23 cellular contexts compared by ENCODE assay signal in genomic region chr21:38494254-38494648, GRCh38. TPM values are rescaled to one million over a fixed set of nuclear protein-coding genes. Genes with fewer than 3 reads are reported as not detected.
A peak's percentile ranks its signal among the peaks of the same experiment; 100 is the strongest.
DNase-seq lines count a peak whose midpoint lies in the region; ATAC-seq and TF ChIP-seq lines count a peak whose summit lies in the region.
"Had no signal": no experiment of that assay in that cellular context is flagged by ENCODE, and none has a peak within 500 bp of the region (broad histone marks: within the 10 kb centered on the region; RNA-seq: fewer than 3 reads in every experiment).

No MANE protein-coding gene starts in this region.

- no peak overlapping the region for H2AK5ac ChIP-seq in mesenchymal stem cell (ENCODE audit: low read length, severe bottlenecking)

- H3K27ac ChIP-seq in mammary epithelial cell (ENCODE audit: insufficient read depth, low read depth, low read length) (no peak overlapping the region), mesenchymal stem cell (ENCODE audit: low read length, poor library complexity, severe bottlenecking) (peak overlapping the region; percentile 8), stomach (peak overlapping the region in 4 of 5 donors; percentile 1 to 32 (median 8)), neural progenitor cell (no peak overlapping the region)

- H3K27me3 ChIP-seq in Loucy (ENCODE audit: insufficient read depth, low read length, poor library complexity, severe bottlenecking), result peaks cover 7% of the 10 kb centered on the region
- no peaks in the 10 kb centered on the region for H3K27me3 ChIP-seq in mammary epithelial cell (ENCODE audit: insufficient read depth, low read length)
- no peaks in the 10 kb centered on the region for H3K27me3 ChIP-seq in mesenchymal stem cell (ENCODE audit: control insufficient read depth in 1 of 2, insufficient read depth in 1 of 2, low read length in 2 of 2)
- H3K27me3 ChIP-seq in stomach, result peaks cover 0 to 15% (median 0%) of the 10 kb centered on the region in 3 donors
- H3K27me3 ChIP-seq in neural progenitor cell, result no peaks in the 10 kb centered on the region

- H3K79me2 ChIP-seq in Loucy (ENCODE audit: insufficient read depth, low read length) (peaks cover 100% of the 10 kb centered on the region), mammary epithelial cell (ENCODE audit: insufficient read depth, low read length) (no peaks in the 10 kb centered on the region), neural progenitor cell (ENCODE audit: low read depth) (no peaks in the 10 kb centered on the region)

- H3K9me3 ChIP-seq in Loucy (ENCODE audit: insufficient read depth, low read depth, low read length) (no peaks in the 10 kb centered on the region), mammary epithelial cell (replicated peaks; ENCODE audit: insufficient read depth, low read length) (no peaks in the 10 kb centered on the region), mesenchymal stem cell (ENCODE audit: control insufficient read depth, low read length) (no peaks in the 10 kb centered on the region), stomach (no peaks in the 10 kb centered on the region), neural progenitor cell (ENCODE audit: low read depth) (no peaks in the 10 kb centered on the region)

- H3K36me3 ChIP-seq in Loucy (ENCODE audit: insufficient read depth, low read length) (peaks cover 36% of the 10 kb centered on the region), mammary epithelial cell (ENCODE audit: insufficient read depth, low read length) (no peaks in the 10 kb centered on the region), mesenchymal stem cell (ENCODE audit: control insufficient read depth in 1 of 2, insufficient read depth in 2 of 2, low read depth in 1 of 2, low read length in 2 of 2) (no peaks in the 10 kb centered on the region), stomach (no peaks in the 10 kb centered on the region), neural progenitor cell (no peaks in the 10 kb centered on the region)

- peak overlapping the region; percentile 100 for H3K9ac ChIP-seq in Loucy (ENCODE audit: low read depth, low read length, poor library complexity, severe bottlenecking)
- no peak overlapping the region for H3K9ac ChIP-seq in mammary epithelial cell (ENCODE audit: insufficient read depth, low read length)
- no peak overlapping the region for H3K9ac ChIP-seq in mesenchymal stem cell (ENCODE audit: low read length)
- H3K9ac ChIP-seq in neural progenitor cell, result no peak overlapping the region

- ATAC-seq in GM19463 (IDR thresholded peaks at IDR 0.05; ENCODE audit: unreplicated experiment) (no peak), GM21526 (IDR thresholded peaks at IDR 0.05; ENCODE audit: low FRiP score, unreplicated experiment) (no peak)
- ATAC-seq: activated CD8-positive, alpha-beta T cell treated with anti-CD3 and anti-CD28 coated beads, Interleukin-2, amount 10 ng/mL, durations not matched to agents 7 days and 5 days; stimulated activated effector memory CD8-positive, alpha-beta T cell treated with anti-CD3 and anti-CD28 coated beads, Interleukin-12 subunit alpha, Interleukin-12 subunit beta, amount 100 ng/mL, for 72 hours had no signal

- peaks cover 3% of the 10 kb centered on the region for H3K27me3 Mint-ChIP-seq in neural progenitor cell (ENCODE audit: insufficient read depth, low read depth)

- CTCF ChIA-PET in mammary epithelial cell (lab: Charles Lee; ENCODE audit: low non-redundant PET), result no interaction called here

- in situ Hi-C loops in mammary epithelial cell (cut with MboI; ENCODE audit: low sequenced_read_pairs in 2 of 2) (no loop called here), GM13976 (cut with MboI; ENCODE audit: low sequenced_read_pairs, unreplicated experiment) (no loop called here)

- no peak for TF ChIP-seq POLR2A in stomach (IDR thresholded peaks at IDR 0.05)

- H3K36me3 Mint-ChIP-seq in neural progenitor cell, result no peaks in the 10 kb centered on the region
- H3K36me3 Mint-ChIP-seq: activated naive CD4-positive, alpha-beta T cell treated with anti-CD3 and anti-CD28 coated beads, Interleukin-2, amount 10 ng/mL, durations not matched to agents 7 days and 5 days; natural killer cell treated with Interleukin-12 subunit alpha and Interleukin-12 subunit beta and Interleukin-15 and Interleukin-18, amount 100 ng/mL, for 72 hours; stimulated activated effector memory CD8-positive, alpha-beta T cell treated with anti-CD3 and anti-CD28 coated beads, Interleukin-12 subunit alpha, Interleukin-12 subunit beta, amount 100 ng/mL, for 72 hours had no signal

- H3K4me3 Mint-ChIP-seq in neural progenitor cell, result no peak overlapping the region
- H3K4me3 Mint-ChIP-seq: activated CD8-positive, alpha-beta T cell treated with anti-CD3 and anti-CD28 coated beads, Interleukin-2, amount 10 ng/mL, durations not matched to agents 7 days and 5 days; activated naive CD4-positive, alpha-beta T cell treated with anti-CD3 and anti-CD28 coated beads, Interleukin-2, amount 10 ng/mL, durations not matched to agents 7 days and 5 days; HFFc6; stimulated activated effector memory CD8-positive, alpha-beta T cell treated with anti-CD3 and anti-CD28 coated beads, Interleukin-12 subunit alpha, Interleukin-12 subunit beta, amount 100 ng/mL, for 72 hours had no signal

- DNase-seq in mammary epithelial cell (no peak), mesenchymal stem cell (no peak), stomach (no peak), neural progenitor cell (ENCODE audit: low spot score) (no peak), GM13976 (ENCODE audit: low spot score) (no peak)
- DNase-seq: activated CD4-positive, CD25-positive, alpha-beta regulatory T cell treated with anti-CD3 and anti-CD28 coated beads, Interleukin-2, amount 50 U/mL, for 72 hours; activated CD8-positive, alpha-beta T cell treated with anti-CD3 and anti-CD28 coated beads, Interleukin-2, amount 10 ng/mL, durations not matched to agents 7 days and 5 days; activated naive CD4-positive, alpha-beta T cell treated with anti-CD3 and anti-CD28 coated beads, Interleukin-2, amount 10 ng/mL, durations not matched to agents 7 days and 5 days; activated T-cell treated with anti-CD3 and anti-CD28 coated beads, Interleukin-2, amount 50 U/mL, for 48 hours; anterior cingulate cortex; cerebellar nuclear complex; effector memory CD4-positive, alpha-beta T cell; NCI-H1092 treated with DMSO at 0.1 percent for 48 hours; NCI-H1930; posterior cingulate gyrus; stimulated activated CD4-positive, alpha-beta T cell treated with anti-CD3 and anti-CD28 coated beads, Interleukin-2, amount 100 ng/mL, for 24 hours had no signal

- H3K4me1 Mint-ChIP-seq in neural progenitor cell, result peaks cover 30% of the 10 kb centered on the region
- H3K4me1 Mint-ChIP-seq: activated naive CD4-positive, alpha-beta T cell treated with anti-CD3 and anti-CD28 coated beads, Interleukin-2, amount 10 ng/mL, durations not matched to agents 7 days and 5 days; stimulated activated effector memory CD8-positive, alpha-beta T cell treated with anti-CD3 and anti-CD28 coated beads, Interleukin-12 subunit alpha, Interleukin-12 subunit beta, amount 100 ng/mL, for 72 hours had no signal

- H2BK120ac ChIP-seq in mesenchymal stem cell (ENCODE audit: low read depth, low read length), result no peak overlapping the region

- H4K91ac ChIP-seq in mesenchymal stem cell (ENCODE audit: low read length), result no peak overlapping the region

- no peak overlapping the region for H3K14ac ChIP-seq in mesenchymal stem cell (ENCODE audit: low read length in 2 of 2)

- no peak overlapping the region for H3K27ac Mint-ChIP-seq in neural progenitor cell
- H3K27ac Mint-ChIP-seq: activated CD8-positive, alpha-beta T cell treated with anti-CD3 and anti-CD28 coated beads, Interleukin-2, amount 10 ng/mL, durations not matched to agents 7 days and 5 days; activated naive CD4-positive, alpha-beta T cell treated with anti-CD3 and anti-CD28 coated beads, Interleukin-2, amount 10 ng/mL, durations not matched to agents 7 days and 5 days; HFFc6; stimulated activated effector memory CD8-positive, alpha-beta T cell treated with anti-CD3 and anti-CD28 coated beads, Interleukin-12 subunit alpha, Interleukin-12 subunit beta, amount 100 ng/mL, for 72 hours had no signal

- no peak overlapping the region for H4K8ac ChIP-seq in mesenchymal stem cell (ENCODE audit: low read length)

- no peak overlapping the region for H2AFZ ChIP-seq in Loucy (ENCODE audit: low read length)
- H2AFZ ChIP-seq in mammary epithelial cell (ENCODE audit: low read depth, low read length), result peak overlapping the region; percentile 71
- H2AFZ ChIP-seq in mesenchymal stem cell (ENCODE audit: low read depth, low read length), result no peak overlapping the region
- no peak overlapping the region for H2AFZ ChIP-seq in neural progenitor cell (replicated peaks)

- no peak for TF ChIP-seq EP300 in stomach (IDR thresholded peaks at IDR 0.05)

- H4K20me1 ChIP-seq in Loucy (ENCODE audit: insufficient read depth, low read length, poor library complexity, severe bottlenecking) (peaks cover 24% of the 10 kb centered on the region), mammary epithelial cell (ENCODE audit: insufficient read depth, low read length) (no peaks in the 10 kb centered on the region), neural progenitor cell (ENCODE audit: low read depth) (no peaks in the 10 kb centered on the region)

- H3K23ac ChIP-seq in mesenchymal stem cell (ENCODE audit: low read length in 2 of 2), result no peak overlapping the region

- no peak overlapping the region for H3K4ac ChIP-seq in mesenchymal stem cell (ENCODE audit: low read depth in 1 of 2, low read length in 2 of 2)

- no peaks in the 10 kb centered on the region for H3K9me2 ChIP-seq in Loucy (replicated peaks; ENCODE audit: low read depth, low read length)

- peak overlapping the region; percentile 91 for H3K4me2 ChIP-seq in Loucy (ENCODE audit: low read depth, low read length, poor library complexity, severe bottlenecking)
- H3K4me2 ChIP-seq in mammary epithelial cell (ENCODE audit: insufficient read depth, low read depth, low read length), result no peak overlapping the region
- no peak overlapping the region for H3K4me2 ChIP-seq in mesenchymal stem cell (ENCODE audit: low read length, poor library complexity, severe bottlenecking)
- no peak overlapping the region for H3K4me2 ChIP-seq in neural progenitor cell

- no peaks in the 10 kb centered on the region for H3K9me3 Mint-ChIP-seq in neural progenitor cell
- H3K9me3 Mint-ChIP-seq: activated naive CD4-positive, alpha-beta T cell treated with anti-CD3 and anti-CD28 coated beads, Interleukin-2, amount 10 ng/mL, durations not matched to agents 7 days and 5 days; HFFc6; natural killer cell treated with Interleukin-12 subunit alpha and Interleukin-12 subunit beta and Interleukin-15 and Interleukin-18, amount 100 ng/mL, for 72 hours; stimulated activated effector memory CD8-positive, alpha-beta T cell treated with anti-CD3 and anti-CD28 coated beads, Interleukin-12 subunit alpha, Interleukin-12 subunit beta, amount 100 ng/mL, for 72 hours had no signal

- BruUV-seq in mammary epithelial cell (replicated peaks; lab: Mats Ljungman, UMichigan), result no TSS peak

- no peak overlapping the region for H2BK15ac ChIP-seq in mesenchymal stem cell (ENCODE audit: low read depth, poor library complexity, severe bottlenecking)

- peaks cover 7% of the 10 kb centered on the region for H3F3A ChIP-seq in Loucy (ENCODE audit: low read depth)
- peaks cover 6% of the 10 kb centered on the region for H3F3A ChIP-seq in neural progenitor cell (ENCODE audit: low read depth)

- no peak overlapping the region for H3K18ac ChIP-seq in mesenchymal stem cell (ENCODE audit: low read depth in 1 of 2, low read length in 2 of 2)

- H3K79me1 ChIP-seq in mesenchymal stem cell (replicated peaks; ENCODE audit: low read length, poor library complexity, severe bottlenecking), result no peaks in the 10 kb centered on the region

- WGBS in mammary epithelial cell (ENCODE audit: low coverage, missing lambda C conversion rate), result 72% methylated on average over 4 of the region's 4 CpGs
- WGBS in mesenchymal stem cell, result 60% methylated on average over 3 of the region's 4 CpGs
- WGBS in stomach, 5 donors, result 66 to 78% (median 68%) methylated on average over 4 of the region's 4 CpGs

- intact Hi-C loops in mammary epithelial cell (cut with micrococcal nuclease), result no loop called here
- intact Hi-C loops in stomach (cut with DNase I; ENCODE audit: low total_unique reads), result no loop called here

- H2BK12ac ChIP-seq in mesenchymal stem cell (ENCODE audit: low read length in 2 of 2), result no peak overlapping the region

- TF ChIP-seq CTCF in Loucy (conservative IDR thresholded peaks at IDR 0.05; ENCODE audit: low read length) (no peak), mammary epithelial cell (conservative IDR thresholded peaks at IDR 0.05 in 1 of 2, IDR thresholded peaks at IDR 0.05 in 1 of 2; ENCODE audit: extremely low read depth in 1 of 2, insufficient read depth in 1 of 2, low read depth in 1 of 2, low read length in 2 of 2) (no peak), stomach (IDR thresholded peaks at IDR 0.05) (no peak), neural progenitor cell (IDR thresholded peaks at IDR 0.05) (no peak), GM13976 (IDR thresholded peaks at IDR 0.05; ENCODE audit: borderline replicate concordance, control extremely low read depth, extremely low read depth, insufficient read depth, missing control alignments) (no peak)

- H3K4me1 ChIP-seq in Loucy (ENCODE audit: insufficient read depth, low read length, poor library complexity, severe bottlenecking) (peaks cover 63% of the 10 kb centered on the region), mammary epithelial cell (ENCODE audit: insufficient read depth, low read length) (peaks cover 10% of the 10 kb centered on the region), mesenchymal stem cell (ENCODE audit: control insufficient read depth, insufficient read depth, low read depth, low read length) (peaks cover 11% of the 10 kb centered on the region), stomach (peaks cover 0 to 13% (median 2%) of the 10 kb centered on the region in 4 donors), neural progenitor cell (peaks cover 7% of the 10 kb centered on the region)

- no peak overlapping the region for H2BK5ac ChIP-seq in mesenchymal stem cell (ENCODE audit: low read depth, low read length, poor library complexity, severe bottlenecking)

- H3K4me3 ChIP-seq in Loucy (ENCODE audit: low read length, poor library complexity, severe bottlenecking) (peak overlapping the region; percentile 96), mammary epithelial cell (replicated peaks in 1 of 3; ENCODE audit: insufficient read depth in 1 of 3, low read depth in 2 of 3, low read length in 3 of 3) (no peak overlapping the region), mesenchymal stem cell (ENCODE audit: insufficient read depth in 1 of 2, low read depth in 1 of 2, low read length in 2 of 2) (no peak overlapping the region), stomach (peak overlapping the region in 2 of 4 donors; percentile 22 to 30), neural progenitor cell (no peak overlapping the region)

- dilution Hi-C loops in mammary epithelial cell (cut with HindIII; ENCODE audit: low sequenced_read_pairs), result no loop called here

RNA-seq across cellular contexts. Expression of gene ERG, which starts 4.0 kb away (rescaled TPM):
- under 1 TPM; 0.12 to 0.83 TPM for total RNA-seq in mammary epithelial cell
- polyA plus RNA-seq in mammary epithelial cell, result 0.26 TPM
- not detected for polyA minus RNA-seq in mammary epithelial cell
- 0.48 TPM for polyA plus RNA-seq in mesenchymal stem cell (2013, experiment 1 of 2)
- 0.45 TPM for polyA plus RNA-seq in mesenchymal stem cell (2013, experiment 2 of 2)
- 10 to 100 TPM in 1 of 5 donors, 1 to 10 TPM in 2, under 1 TPM in 1, not detected in 1; 0.58 to 14.5 (median 7.1) TPM for total RNA-seq in stomach
- 1 to 10 TPM; 2.7 to 5.5 (median 3.8) TPM for polyA plus RNA-seq in stomach
- 0.09 TPM in 1 of 2 replicates, not detected in the other for total RNA-seq in neural progenitor cell (ENCODE audit: low replicate concordance)
- total RNA-seq: activated CD8-positive, alpha-beta T cell treated with anti-CD3 and anti-CD28 coated beads, Interleukin-2, amount 10 ng/mL, durations not matched to agents 7 days and 5 days; HFFc6; LHCN-M2; natural killer cell treated with Interleukin-12 subunit alpha and Interleukin-12 subunit beta and Interleukin-15 and Interleukin-18, amount 100 ng/mL, for 72 hours had no signal

Comparison
In these comparisons a context has a peak if more than half of its experiments do, and no peak if none do; other contexts are left out.
1. H3K27ac ChIP-seq: peak in mesenchymal stem cell (single experiment) and stomach (4 of 5); none in mammary epithelial cell (single experiment) and neural progenitor cell (single experiment).